16 cellular contexts compared by ENCODE assay signal in genomic region chr19:33438987-33439781, GRCh38.
"Had no signal": no experiment of that assay in that cellular context is flagged by ENCODE, and none has a peak within 500 bp of the region (broad histone marks: within the 10 kb centered on the region; RNA-seq: fewer than 3 reads in every experiment).

No MANE protein-coding gene starts in this region.

- H3K4me3 Mint-ChIP-seq: dendritic cell treated with granulocyte-macrophage colony-stimulating factor and Interleukin-4, amounts not matched to agents 40 ng/mL and 50 ng/mL, for 4 days; effector memory CD8-positive, alpha-beta T cell; memory B cell; stimulated activated memory B cell treated with anti-CD40 and anti-IgM and Interleukin-4, amounts not matched to agents 10 μg/mL and 1 μg/mL and 100 μg/mL, for 72 hours had no signal

- H3K4me2 ChIP-seq: smooth muscle cell had no signal

- H3K27me3 Mint-ChIP-seq: dendritic cell treated with granulocyte-macrophage colony-stimulating factor and Interleukin-4, amounts not matched to agents 40 ng/mL and 50 ng/mL, for 4 days; effector memory CD8-positive, alpha-beta T cell; memory B cell; stimulated activated memory B cell treated with anti-CD40 and anti-IgM and Interleukin-4, amounts not matched to agents 10 μg/mL and 1 μg/mL and 100 μg/mL, for 72 hours had no signal

- H3K36me3 ChIP-seq: pancreas, vagina had no signal

- H3K4me1 ChIP-seq: gastroesophageal sphincter, pancreas, tibial artery, vagina had no signal

- H3K27ac ChIP-seq: epithelial cell of prostate, gastroesophageal sphincter, pancreas, tibial artery, vagina had no signal

- H3K27ac Mint-ChIP-seq: dendritic cell treated with granulocyte-macrophage colony-stimulating factor and Interleukin-4, amounts not matched to agents 40 ng/mL and 50 ng/mL, for 4 days; effector memory CD8-positive, alpha-beta T cell; memory B cell; stimulated activated memory B cell treated with anti-CD40 and anti-IgM and Interleukin-4, amounts not matched to agents 10 μg/mL and 1 μg/mL and 100 μg/mL, for 72 hours had no signal

- H3K4me3 ChIP-seq: gastroesophageal sphincter, pancreas, smooth muscle cell, tibial artery, vagina had no signal

- ATAC-seq: effector memory CD8-positive, alpha-beta T cell; gastroesophageal sphincter; pancreas; stimulated activated memory B cell treated with anti-CD40 and anti-IgM and Interleukin-4, amounts not matched to agents 10 μg/mL and 1 μg/mL and 100 μg/mL, for 72 hours had no signal

- H3K27me3 ChIP-seq: gastroesophageal sphincter, pancreas, tibial artery, vagina had no signal

- H3K4me1 Mint-ChIP-seq: memory B cell; stimulated activated memory B cell treated with anti-CD40 and anti-IgM and Interleukin-4, amounts not matched to agents 10 μg/mL and 1 μg/mL and 100 μg/mL, for 72 hours had no signal

- H3K9me3 Mint-ChIP-seq: dendritic cell treated with granulocyte-macrophage colony-stimulating factor and Interleukin-4, amounts not matched to agents 40 ng/mL and 50 ng/mL, for 4 days; effector memory CD8-positive, alpha-beta T cell; memory B cell; stimulated activated memory B cell treated with anti-CD40 and anti-IgM and Interleukin-4, amounts not matched to agents 10 μg/mL and 1 μg/mL and 100 μg/mL, for 72 hours had no signal

- FAIRE-seq: pancreas had no signal

- H3K9me3 ChIP-seq: gastroesophageal sphincter, pancreas, tibial artery, vagina had no signal

- DNase-seq: activated CD4-positive, alpha-beta T cell treated with anti-CD3 and anti-CD28 coated beads, Interleukin-2, amount 50 U/mL, for 4 hours; activated CD4-positive, CD25-positive, alpha-beta regulatory T cell treated with anti-CD3 and anti-CD28 coated beads, Interleukin-2, amount 50 U/mL, for 72 hours; activated T-cell treated with anti-CD3 and anti-CD28 coated beads, Interleukin-2, amount 50 U/mL, for 1 hour; caudate nucleus; effector memory CD8-positive, alpha-beta T cell; hippocampal formation; kidney glomerular epithelial cell; tibial artery had no signal
